ENCODE assay signal across 8 cellular contexts in the genomic region with DNA sequence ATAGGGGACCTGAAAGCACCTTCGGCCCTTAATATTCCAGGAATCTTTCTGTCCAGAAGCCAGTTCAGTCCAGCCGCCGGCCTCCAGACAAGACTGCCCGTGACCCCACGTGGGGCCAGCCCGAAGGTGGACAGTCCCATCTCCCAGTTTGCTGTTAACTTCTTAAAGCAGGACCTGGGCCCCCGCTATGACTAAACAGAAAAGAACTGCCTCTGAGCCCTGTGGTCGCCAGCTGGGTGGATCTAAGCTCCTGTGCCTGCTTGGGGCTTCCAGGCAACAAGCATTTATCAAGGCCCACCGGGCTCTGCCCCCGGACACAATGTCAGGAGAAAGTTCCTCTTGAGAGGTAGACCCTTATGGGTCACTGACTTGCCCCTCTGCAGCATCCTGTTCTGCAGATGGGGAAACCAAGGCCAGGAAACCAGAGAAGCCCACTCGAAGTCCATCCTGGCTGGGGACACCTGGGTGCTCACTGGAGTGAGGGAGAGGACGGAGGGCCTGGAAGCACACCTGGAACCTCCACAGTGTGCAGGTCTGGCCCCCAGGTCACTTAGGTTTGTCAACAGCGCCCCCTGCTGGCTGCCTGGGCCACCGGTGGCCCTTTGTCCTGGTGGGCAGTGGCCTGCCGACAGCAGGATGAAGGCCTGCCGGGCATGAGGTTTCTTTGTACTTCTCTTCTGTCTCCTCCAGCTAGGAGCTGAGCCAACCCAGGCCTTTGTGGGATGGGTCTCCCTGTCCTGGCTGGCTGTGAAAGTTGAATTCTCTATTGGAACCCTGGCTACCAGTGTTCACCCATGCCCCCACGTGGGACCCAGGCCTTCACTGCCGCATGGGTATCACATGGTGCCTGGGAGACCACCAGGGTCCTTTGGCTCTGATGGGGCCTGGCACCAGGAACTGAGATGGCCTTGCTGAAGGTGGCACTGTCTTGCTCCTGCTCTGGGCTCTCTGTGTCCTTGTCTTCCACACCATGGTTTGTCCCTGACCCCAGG.
DNase-seq lines count a peak whose midpoint lies in the region; ATAC-seq, FAIRE-seq and TF ChIP-seq lines count a peak whose summit lies in the region.

No MANE protein-coding gene starts in this region.

- no peak overlapping the region for H4K8ac ChIP-seq in trophoblast cell (ENCODE audit: low read depth, low read length)

- H3K27me3 Mint-ChIP-seq in activated T-helper 2 cell treated with anti-CD3 and anti-CD28 coated beads, Interferon-gamma antibody, Interleukin-2, Interleukin-4, amounts not matched to agents 10 μg/mL and 5 μg/mL and 100 μg/mL, durations not matched to agents 14 hours and 24 hours and 36 hours (ENCODE audit: low read depth) = no peaks in the 10 kb centered on the region

- H3K9me3 ChIP-seq in trophoblast cell (ENCODE audit: insufficient read depth, low read depth, low read length) (no peaks in the 10 kb centered on the region), upper lobe of left lung (no peaks in the 10 kb centered on the region)

- peak; percentile 57 for ATAC-seq in HG03095 (IDR thresholded peaks at IDR 0.05; ENCODE audit: unreplicated experiment)
- ATAC-seq in upper lobe of left lung (ENCODE audit: low FRiP score in 2 of 2) = peak; percentile 59 to 68

- WGBS in trophoblast cell (ENCODE audit: extremely low coverage, insufficient coverage, insufficient read length) = no CpG with 5 or more reads among the region's 18 CpGs
- WGBS in upper lobe of left lung, 2 donors = 64 to 65% methylated on average over 5 to 18 of the region's 18 CpGs

- H3K27me3 ChIP-seq in trophoblast cell (ENCODE audit: insufficient read depth, low read length) (no peaks in the 10 kb centered on the region), upper lobe of left lung (no peaks in the 10 kb centered on the region)

- H4K12ac ChIP-seq in trophoblast cell (ENCODE audit: low read depth, low read length) = no peak overlapping the region

- H2BK5ac ChIP-seq in trophoblast cell (ENCODE audit: low read depth, low read length, poor library complexity) = peak overlapping the region; percentile 3

- peaks cover 38 to 41% of the 10 kb centered on the region in 2 experiments for H3K36me3 ChIP-seq in trophoblast cell (ENCODE audit: control insufficient read depth in 1 of 2, insufficient read depth in 2 of 2, low read length in 2 of 2)
- H3K36me3 ChIP-seq in upper lobe of left lung = peaks cover 0 to 13% (median 7%) of the 10 kb centered on the region in 4 donors

- H3K36me3 Mint-ChIP-seq in activated T-helper 2 cell treated with anti-CD3 and anti-CD28 coated beads, Interferon-gamma antibody, Interleukin-2, Interleukin-4, amounts not matched to agents 10 μg/mL and 5 μg/mL and 100 μg/mL, durations not matched to agents 14 hours and 24 hours and 36 hours (ENCODE audit: low read depth) = no peaks in the 10 kb centered on the region

- H2BK120ac ChIP-seq in trophoblast cell (ENCODE audit: insufficient read depth, low read length, poor library complexity) = no peak overlapping the region

- no peak overlapping the region for H2AK5ac ChIP-seq in trophoblast cell (ENCODE audit: low read length)

- peak; percentile 69 for DNase-seq in G401 (ENCODE audit: low spot score)
- peak; percentile 37 for DNase-seq in RCC 7860 (ENCODE audit: low spot score)
- DNase-seq in activated T-helper 2 cell treated with anti-CD3 and anti-CD28 coated beads, Interferon-gamma antibody, Interleukin-2, Interleukin-4, amounts not matched to agents 10 μg/mL and 5 μg/mL and 100 μg/mL, durations not matched to agents 14 hours and 24 hours and 36 hours (ENCODE audit: low spot score) = peak; percentile 57
- DNase-seq in frontal cortex (ENCODE audit: low spot score in 2 of 2) = peak; percentile 62 to 75
- peak; percentile 65 to 89 for DNase-seq in trophoblast cell
- peak; percentile 77 to 93 for DNase-seq in upper lobe of left lung
- no peak for DNase-seq in DMS79 (lab: John Stamatoyannopoulos, UW)

- TF ChIP-seq CTCF in upper lobe of left lung (IDR thresholded peaks at IDR 0.05) = peak; percentile 86 to 93 (median 92)

- no peak overlapping the region for H3K23ac ChIP-seq in trophoblast cell (ENCODE audit: low read length)

- no peak overlapping the region for H3K4me2 ChIP-seq in trophoblast cell (ENCODE audit: low read length)

- intact Hi-C loops in activated T-helper 2 cell treated with anti-CD3 and anti-CD28 coated beads, Interferon-gamma antibody, Interleukin-2, Interleukin-4, amounts not matched to agents 10 μg/mL and 5 μg/mL and 100 μg/mL, durations not matched to agents 14 hours and 24 hours and 36 hours (cut with micrococcal nuclease) = loop anchor here (2.0 to 10.0 kb wide), 4 partner anchors 122 to 772 kb away; no protein-coding TSS in a partner anchor

- H3K14ac ChIP-seq in trophoblast cell (ENCODE audit: low read length) = no peak overlapping the region

- no peak for TF ChIP-seq POLR2A in upper lobe of left lung (IDR thresholded peaks at IDR 0.05)

- H3K27ac ChIP-seq in trophoblast cell (ENCODE audit: low read depth, low read length) = no peak overlapping the region
- H3K27ac ChIP-seq in upper lobe of left lung = peak overlapping the region in 2 of 4 donors; percentile 31 to 71

- H3K79me2 ChIP-seq in trophoblast cell (ENCODE audit: control insufficient read depth, insufficient read depth, low read length, poor library complexity) = no peaks in the 10 kb centered on the region

- no peak for FAIRE-seq in RCC 7860 (lab: Jason Lieb, UNC)
- no peak for FAIRE-seq in frontal cortex (lab: Jason Lieb, UNC)

- H3K9me3 Mint-ChIP-seq in activated T-helper 2 cell treated with anti-CD3 and anti-CD28 coated beads, Interferon-gamma antibody, Interleukin-2, Interleukin-4, amounts not matched to agents 10 μg/mL and 5 μg/mL and 100 μg/mL, durations not matched to agents 14 hours and 24 hours and 36 hours = no peaks in the 10 kb centered on the region

- TF ChIP-seq EP300 in upper lobe of left lung (IDR thresholded peaks at IDR 0.05) = no peak

- peaks cover 5% of the 10 kb centered on the region for H3K79me1 ChIP-seq in trophoblast cell (ENCODE audit: low read length)

- peaks cover 3% of the 10 kb centered on the region for H3K4me1 Mint-ChIP-seq in activated T-helper 2 cell treated with anti-CD3 and anti-CD28 coated beads, Interferon-gamma antibody, Interleukin-2, Interleukin-4, amounts not matched to agents 10 μg/mL and 5 μg/mL and 100 μg/mL, durations not matched to agents 14 hours and 24 hours and 36 hours (ENCODE audit: low read depth)

- H3K4ac ChIP-seq in trophoblast cell (ENCODE audit: low read depth, low read length) = no peak overlapping the region

- no peak overlapping the region for H3K4me3 ChIP-seq in trophoblast cell (ENCODE audit: low read depth, low read length)
- no peak overlapping the region for H3K4me3 ChIP-seq in upper lobe of left lung

- in situ Hi-C loops in G401 (cut with HindIII; ENCODE audit: low sequenced_read_pairs) = no loop called here

- peaks cover 10 to 20% of the 10 kb centered on the region in 2 experiments for H3K4me1 ChIP-seq in trophoblast cell (ENCODE audit: control insufficient read depth in 1 of 2, insufficient read depth in 2 of 2, low read length in 2 of 2)
- peaks cover 18 to 42% (median 25%) of the 10 kb centered on the region in 4 donors for H3K4me1 ChIP-seq in upper lobe of left lung

- no peak overlapping the region for H3K27ac Mint-ChIP-seq in activated T-helper 2 cell treated with anti-CD3 and anti-CD28 coated beads, Interferon-gamma antibody, Interleukin-2, Interleukin-4, amounts not matched to agents 10 μg/mL and 5 μg/mL and 100 μg/mL, durations not matched to agents 14 hours and 24 hours and 36 hours

- peak overlapping the region; percentile 23 for H3K18ac ChIP-seq in trophoblast cell (ENCODE audit: low read length)

- no peak overlapping the region for H3K9ac ChIP-seq in trophoblast cell (ENCODE audit: low read length)

- H3K4me3 Mint-ChIP-seq in activated T-helper 2 cell treated with anti-CD3 and anti-CD28 coated beads, Interferon-gamma antibody, Interleukin-2, Interleukin-4, amounts not matched to agents 10 μg/mL and 5 μg/mL and 100 μg/mL, durations not matched to agents 14 hours and 24 hours and 36 hours (ENCODE audit: low read depth) = no peak overlapping the region

- H4K91ac ChIP-seq in trophoblast cell (ENCODE audit: low read depth, low read length) = peak overlapping the region; percentile 3

- H2BK12ac ChIP-seq in trophoblast cell (ENCODE audit: low read length) = peak overlapping the region; percentile 1

- no peak overlapping the region for H2AFZ ChIP-seq in trophoblast cell (ENCODE audit: insufficient read depth, low read length, poor library complexity)
